ENCODE assay signal across 11 cellular contexts in the genomic region with DNA sequence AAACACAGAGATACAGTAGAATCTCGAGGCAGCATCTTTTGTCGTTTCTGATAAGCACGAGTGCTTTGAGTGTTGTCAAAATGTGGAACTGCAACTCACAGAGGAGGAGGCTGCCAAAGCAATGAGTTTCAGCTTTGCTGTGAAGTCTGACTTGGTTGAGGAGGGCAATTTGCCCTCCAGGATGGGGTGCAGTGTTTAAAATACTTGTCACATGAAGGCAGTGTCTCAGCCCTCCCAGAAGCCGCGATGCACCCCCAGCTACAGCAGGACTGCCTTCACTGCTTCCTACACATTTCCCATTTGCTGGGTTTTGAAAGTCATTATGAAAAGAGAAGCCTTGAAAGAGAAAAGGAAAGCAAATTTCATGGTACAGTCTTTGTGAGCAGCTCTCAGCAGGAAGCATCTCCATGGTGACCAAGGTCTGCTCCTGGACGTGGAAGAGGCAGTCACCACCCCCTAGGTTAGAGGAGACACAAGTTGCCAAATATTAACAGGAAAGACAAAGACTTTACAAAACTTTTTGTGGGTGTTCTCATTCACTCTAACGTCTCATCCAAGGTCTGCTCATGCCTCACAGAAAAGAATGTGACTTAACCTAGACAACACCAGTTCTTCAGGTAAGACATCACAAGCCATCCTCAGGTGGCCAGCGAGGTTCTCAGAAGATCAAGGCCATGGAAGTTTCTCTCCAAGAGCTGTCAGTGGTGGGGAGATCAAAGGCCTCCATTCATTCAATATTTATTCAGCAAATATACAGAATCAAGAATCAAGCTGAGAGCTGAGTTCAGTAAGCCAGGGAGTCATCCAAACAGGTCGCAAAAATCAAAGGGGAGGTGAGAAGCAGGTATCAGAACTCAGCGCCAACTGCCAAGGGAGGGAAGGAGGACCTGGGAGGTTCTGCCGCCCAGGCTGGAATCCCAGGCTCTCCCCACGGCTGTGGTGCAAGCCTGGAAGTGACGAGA.
DNase-seq lines count a peak whose midpoint lies in the region; ATAC-seq lines count a peak whose summit lies in the region.
"Had no signal": no experiment of that assay in that cellular context is flagged by ENCODE, and none has a peak within 500 bp of the region (broad histone marks: within the 10 kb centered on the region; RNA-seq: fewer than 3 reads in every experiment).

No MANE protein-coding gene starts in this region.

- peaks cover 13% of the 10 kb centered on the region for H3K4me1 Mint-ChIP-seq in memory B cell

- H3K36me3 Mint-ChIP-seq in memory B cell, result no peaks in the 10 kb centered on the region

- H3K4me3 Mint-ChIP-seq in memory B cell, result peak overlapping the region; percentile 67

- H3K27ac Mint-ChIP-seq in memory B cell, result peak overlapping the region; percentile 87

- peak; percentile 10 for DNase-seq in DMS153 treated with DMSO at 0.1 percent for 48 hours (lab: John Stamatoyannopoulos, UW; ENCODE audit: unreplicated experiment)
- no peak for DNase-seq in DMS153 (lab: John Stamatoyannopoulos, UW)
- DNase-seq in memory B cell (ENCODE audit: low spot score in 2 of 2), result peak in 1 of 2 donors; percentile 4
- no peak for DNase-seq in EL
- DNase-seq in HuH-7 (ENCODE audit: low spot score), result no peak
- DNase-seq in NCI-H2171 (lab: John Stamatoyannopoulos, UW), result no peak
- DNase-seq: 8988T, activated gamma-delta T cell treated with Interleukin-2 at 50 U/mL for 16 hours had no signal

- peak; percentile 87 for ATAC-seq in GM21390 (IDR thresholded peaks at IDR 0.05; ENCODE audit: unreplicated experiment)
- peak; percentile 89 for ATAC-seq in HG03196 (IDR thresholded peaks at IDR 0.05; ENCODE audit: unreplicated experiment)
- peak; percentile 79 for ATAC-seq in memory B cell (ENCODE audit: low read depth)
- ATAC-seq: Right ventricle myocardium inferior had no signal

- H3K27me3 Mint-ChIP-seq in memory B cell, result no peaks in the 10 kb centered on the region

- no peaks in the 10 kb centered on the region for H3K9me3 Mint-ChIP-seq in memory B cell
